Comparison of ENCODE assay signal across 28 cellular contexts in the genomic region with DNA sequence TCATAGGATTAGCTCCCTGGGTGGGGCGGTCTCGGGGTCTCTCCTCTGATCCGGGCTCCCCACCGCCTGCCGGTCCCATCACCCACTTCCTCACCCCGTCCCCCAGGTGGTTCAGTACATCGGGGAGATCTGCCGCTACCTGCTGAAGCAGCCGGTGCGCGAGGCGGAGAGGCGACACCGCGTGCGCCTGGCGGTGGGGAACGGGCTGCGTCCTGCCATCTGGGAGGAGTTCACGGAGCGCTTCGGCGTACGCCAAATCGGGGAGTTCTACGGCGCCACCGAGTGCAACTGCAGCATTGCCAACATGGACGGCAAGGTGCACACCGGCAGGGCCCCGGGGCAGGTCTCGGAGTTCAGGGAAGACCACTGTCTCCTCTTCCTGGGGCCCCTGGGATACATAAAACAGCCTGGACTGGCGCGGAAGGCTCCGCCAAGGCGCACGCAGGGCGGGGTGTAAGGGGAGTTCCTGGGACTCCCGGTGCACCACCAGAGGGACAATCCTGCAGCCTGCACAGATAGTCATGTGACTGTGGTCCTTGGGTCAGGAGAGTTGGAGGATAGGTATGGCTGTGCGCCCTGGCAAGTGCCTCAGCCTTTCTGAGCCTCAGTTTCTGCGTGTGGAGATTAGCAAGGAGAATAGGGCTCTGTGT. TPM values are rescaled to one million over a fixed set of nuclear protein-coding genes. Genes with fewer than 3 reads are reported as not detected.
DNase-seq lines count a peak whose midpoint lies in the region; ATAC-seq, FAIRE-seq and TF ChIP-seq lines count a peak whose summit lies in the region.
"Had no signal": no experiment of that assay in that cellular context is flagged by ENCODE, and none has a peak within 500 bp of the region (broad histone marks: within the 10 kb centered on the region; RNA-seq: fewer than 3 reads in every experiment).

No MANE protein-coding gene starts in this region.

- in situ Hi-C loops in K562 (cut with MboI): loop anchor here (5.0 kb wide), 1 partner anchor 360 kb away; a partner anchor contains a TSS

- peaks cover 14% of the 10 kb centered on the region for H3K4me1 Mint-ChIP-seq in activated CD4-positive, alpha-beta T cell treated with anti-CD3 and anti-CD28 coated beads, Interleukin-2, amount 10 ng/mL, durations not matched to agents 24 days and 14 days

- TF ChIP-seq POLR2A in K562 (conservative IDR thresholded peaks at IDR 0.05): no peak

- H3K9me1 ChIP-seq in K562 (ENCODE audit: control insufficient read depth, insufficient read depth, low read length): no peaks in the 10 kb centered on the region

- DNase-seq in H7 (peak; percentile 43), K562 (ENCODE audit: extremely low read depth in 1 of 4, low spot score in 3 of 4) (no peak), left kidney (ENCODE audit: low read depth, low spot score) (peak; percentile 63), NCI-H128 (lab: John Stamatoyannopoulos, UW; ENCODE audit: unreplicated experiment) (no peak), HK-2 (ENCODE audit: unreplicated experiment) (no peak)
- DNase-seq in activated CD4-positive, alpha-beta T cell treated with anti-CD3 and anti-CD28 coated beads, Interleukin-2, amount 10 ng/mL, durations not matched to agents 24 days and 14 days: no peak
- DNase-seq: activated CD4-positive, alpha-beta memory T cell treated with anti-CD3 and anti-CD28 coated beads for 36 hours; activated naive CD4-positive, alpha-beta T cell treated with anti-CD3 and anti-CD28 coated beads for 36 hours; activated T-cell treated with anti-CD3 and anti-CD28 coated beads, Interleukin-2, amount 50 U/mL, for 1 hour; CD4-positive, CD25-positive, alpha-beta regulatory T cell; effector CD8-positive, alpha-beta T cell; esophagus squamous epithelium; naive thymus-derived CD8-positive, alpha-beta T cell; NCI-H1694; NCI-H345; PC-9; SJCRH30; T-helper 17 cell had no signal

- no peak for ATAC-seq in K562
- ATAC-seq in GM21367 (IDR thresholded peaks at IDR 0.05; ENCODE audit: unreplicated experiment): no peak

- no peaks in the 10 kb centered on the region for H3K9me3 ChIP-seq in BLaER1 treated with 17β-estradiol and CSF1 and Interleukin-3, amounts not matched to agents 10 nM and 100 nM (replicated peaks in 1 of 11)
- no peaks in the 10 kb centered on the region for H3K9me3 ChIP-seq in K562 (replicated peaks; ENCODE audit: control insufficient read depth, insufficient read depth, low read depth, low read length)
- H3K9me3 ChIP-seq: esophagus squamous epithelium, gastroesophageal sphincter, SJCRH30, thoracic aorta had no signal

- H3K4me3 Mint-ChIP-seq in activated CD4-positive, alpha-beta T cell treated with anti-CD3 and anti-CD28 coated beads, Interleukin-2, amount 10 ng/mL, durations not matched to agents 24 days and 14 days: no peak overlapping the region
- H3K4me3 Mint-ChIP-seq: activated CD4-positive, alpha-beta memory T cell treated with anti-CD3 and anti-CD28 coated beads for 36 hours; activated naive CD4-positive, alpha-beta T cell treated with anti-CD3 and anti-CD28 coated beads for 36 hours; CD4-positive, CD25-positive, alpha-beta regulatory T cell; central memory CD8-positive, alpha-beta T cell had no signal

- TF ChIP-seq CTCF in K562 (IDR thresholded peaks at IDR 0.05 in 2 of 3, conservative IDR thresholded peaks at IDR 0.05 in 1 of 3; ENCODE audit: insufficient read depth in 2 of 3, low read depth in 1 of 3, low read length in 3 of 3): no peak

- H3K79me2 ChIP-seq in K562 (ENCODE audit: control insufficient read depth, insufficient read depth, low read length): no peaks in the 10 kb centered on the region

- 78% methylated on average over 29 of the region's 41 CpGs for WGBS in K562 (ENCODE audit: insufficient coverage, low coverage, missing lambda C conversion rate)

- H3K27me3 Mint-ChIP-seq in activated CD4-positive, alpha-beta T cell treated with anti-CD3 and anti-CD28 coated beads, Interleukin-2, amount 10 ng/mL, durations not matched to agents 24 days and 14 days: no peaks in the 10 kb centered on the region
- H3K27me3 Mint-ChIP-seq: activated CD4-positive, alpha-beta memory T cell treated with anti-CD3 and anti-CD28 coated beads for 36 hours; CD4-positive, CD25-positive, alpha-beta regulatory T cell; central memory CD8-positive, alpha-beta T cell; naive thymus-derived CD8-positive, alpha-beta T cell; T-helper 17 cell had no signal

- H3K27ac Mint-ChIP-seq in activated CD4-positive, alpha-beta T cell treated with anti-CD3 and anti-CD28 coated beads, Interleukin-2, amount 10 ng/mL, durations not matched to agents 24 days and 14 days: no peak overlapping the region
- H3K27ac Mint-ChIP-seq: activated CD4-positive, alpha-beta memory T cell treated with anti-CD3 and anti-CD28 coated beads for 36 hours; activated naive CD4-positive, alpha-beta T cell treated with anti-CD3 and anti-CD28 coated beads for 36 hours had no signal

- no peak for FAIRE-seq in K562 (lab: Jason Lieb, UNC)

- H3K36me3 Mint-ChIP-seq in activated CD4-positive, alpha-beta T cell treated with anti-CD3 and anti-CD28 coated beads, Interleukin-2, amount 10 ng/mL, durations not matched to agents 24 days and 14 days (ENCODE audit: low read depth): peaks cover 2% of the 10 kb centered on the region
- H3K36me3 Mint-ChIP-seq: activated CD4-positive, alpha-beta memory T cell treated with anti-CD3 and anti-CD28 coated beads for 36 hours; CD4-positive, CD25-positive, alpha-beta regulatory T cell had no signal

- peak overlapping the region in 10 of 11 experiments; percentile 25 to 89 (median 83); a peak in 16 of 22 replicates for H3K9ac ChIP-seq in BLaER1 treated with 17β-estradiol and CSF1 and Interleukin-3, amounts not matched to agents 10 nM and 100 nM
- peak overlapping the region in 1 of 2 experiments; percentile 58; a peak in 1 of 4 replicates for H3K9ac ChIP-seq in K562 (ENCODE audit: insufficient read depth in 1 of 2, low read depth in 2 of 2, low read length in 2 of 2)
- H3K9ac ChIP-seq: parathyroid adenoma had no signal

- no TSS peak for BruUV-seq in K562 (replicated peaks; lab: Mats Ljungman, UMichigan)

- H3K4me3 ChIP-seq in BLaER1 treated with 17β-estradiol and CSF1 and Interleukin-3, amounts not matched to agents 10 nM and 100 nM: no peak overlapping the region; a peak in 1 of 20 replicates
- no peak overlapping the region for H3K4me3 ChIP-seq in H7 (ENCODE audit: insufficient read depth, low read depth, low read length)
- no peak overlapping the region for H3K4me3 ChIP-seq in K562
- H3K4me3 ChIP-seq: esophagus squamous epithelium, gastroesophageal sphincter, PC-9, SJCRH30, thoracic aorta had no signal

- no peak for TF ChIP-seq RAD21 in K562 (CRISPR knock-in tag; conservative IDR thresholded peaks at IDR 0.05 in 1 of 2, IDR thresholded peaks at IDR 0.05 in 1 of 2)

- peaks cover 0 to 30% (median 0%) of the 10 kb centered on the region in 11 experiments; a peak in 3 of 22 replicates for H4K20me1 ChIP-seq in BLaER1 treated with 17β-estradiol and CSF1 and Interleukin-3, amounts not matched to agents 10 nM and 100 nM
- no peaks in the 10 kb centered on the region; the same call in 1 of the 2 replicates for H4K20me1 ChIP-seq in K562 (replicated peaks; ENCODE audit: control insufficient read depth, insufficient read depth, low read length)

- H3K36me3 ChIP-seq in BLaER1 treated with 17β-estradiol and CSF1 and Interleukin-3, amounts not matched to agents 10 nM and 100 nM: peaks cover 0 to 23% (median 12%) of the 10 kb centered on the region in 11 experiments; a peak in 20 of 22 replicates
- H3K36me3 ChIP-seq in H7 (replicated peaks; ENCODE audit: control insufficient read depth, insufficient read depth, low read length) (no peaks in the 10 kb centered on the region), K562 (ENCODE audit: control insufficient read depth, insufficient read depth, low read length) (peaks cover 5% of the 10 kb centered on the region; the same call in 1 of the 3 replicates)
- H3K36me3 ChIP-seq: SJCRH30 had no signal

- CTCF ChIA-PET in K562 (lab: Yijun Ruan, JAX; ENCODE audit: low intra/inter-chr PET ratio): no interaction called here

- peaks cover 61 to 89% (median 71%) of the 10 kb centered on the region in 10 experiments for H3K4me1 ChIP-seq in BLaER1 treated with 17β-estradiol and CSF1 and Interleukin-3, amounts not matched to agents 10 nM and 100 nM
- H3K4me1 ChIP-seq in K562 (replicated peaks in 1 of 2; ENCODE audit: control insufficient read depth in 2 of 2, insufficient read depth in 2 of 2, low read length in 2 of 2): peaks cover 6 to 37% of the 10 kb centered on the region in 2 experiments; a peak in 3 of 5 replicates
- H3K4me1 ChIP-seq: parathyroid adenoma had no signal

- no peak for TF ChIP-seq EP300 in K562 (IDR thresholded peaks at IDR 0.05; ENCODE audit: low read length)

- H3K9me3 Mint-ChIP-seq in activated CD4-positive, alpha-beta T cell treated with anti-CD3 and anti-CD28 coated beads, Interleukin-2, amount 10 ng/mL, durations not matched to agents 24 days and 14 days: no peaks in the 10 kb centered on the region
- H3K9me3 Mint-ChIP-seq: activated CD4-positive, alpha-beta memory T cell treated with anti-CD3 and anti-CD28 coated beads for 36 hours; activated naive CD4-positive, alpha-beta T cell treated with anti-CD3 and anti-CD28 coated beads for 36 hours; CD4-positive, CD25-positive, alpha-beta regulatory T cell; central memory CD8-positive, alpha-beta T cell; naive thymus-derived CD8-positive, alpha-beta T cell; stimulated activated effector memory CD8-positive, alpha-beta T cell treated with anti-CD3 and anti-CD28 coated beads, Interleukin-12 subunit alpha, Interleukin-12 subunit beta, amount 100 ng/mL, for 72 hours had no signal

- intact Hi-C loops in K562 (cut with micrococcal nuclease): no loop called here
- intact Hi-C loops in activated CD4-positive, alpha-beta T cell treated with anti-CD3 and anti-CD28 coated beads, Interleukin-2, amount 10 ng/mL, durations not matched to agents 24 days and 14 days (cut with micrococcal nuclease): loop anchor here (5.0 to 10.0 kb wide), 2 partner anchors 78 to 360 kb away; a partner anchor contains a TSS

- peak overlapping the region in 8 of 11 experiments; percentile 93 to 98 (median 97); a peak in 17 of 22 replicates for H3K27ac ChIP-seq in BLaER1 treated with 17β-estradiol and CSF1 and Interleukin-3, amounts not matched to agents 10 nM and 100 nM
- H3K27ac ChIP-seq in K562 (ENCODE audit: extremely low read depth, low read depth, low read length): no peak overlapping the region
- H3K27ac ChIP-seq: esophagus squamous epithelium, parathyroid adenoma, PC-9, SJCRH30, thoracic aorta, VCaP had no signal

- no peaks in the 10 kb centered on the region for H3K27me3 ChIP-seq in BLaER1 treated with 17β-estradiol and CSF1 and Interleukin-3, amounts not matched to agents 10 nM and 100 nM
- no peaks in the 10 kb centered on the region for H3K27me3 ChIP-seq in H7 (ENCODE audit: control insufficient read depth, insufficient read depth, low read length)
- no peaks in the 10 kb centered on the region for H3K27me3 ChIP-seq in K562 (ENCODE audit: control insufficient read depth in 2 of 2, insufficient read depth in 2 of 2, low read length in 2 of 2)
- H3K27me3 ChIP-seq: esophagus squamous epithelium, gastroesophageal sphincter, SJCRH30 had no signal

- POLR2A ChIA-PET in K562 (lab: Yijun Ruan, JAX): interaction anchor here (0.6 to 0.7 kb wide), 2 partner anchors 94 to 263 kb away, joined by 3 read pairs; no protein-coding TSS in a partner anchor

- H2AFZ ChIP-seq in K562 (ENCODE audit: low read depth, low read length): no peak overlapping the region
- H2AFZ ChIP-seq: parathyroid adenoma, PC-9 had no signal

- peak overlapping the region; percentile 84 to 98 (median 94) for H3K4me2 ChIP-seq in BLaER1 treated with 17β-estradiol and CSF1 and Interleukin-3, amounts not matched to agents 10 nM and 100 nM
- no peak overlapping the region for H3K4me2 ChIP-seq in K562 (ENCODE audit: insufficient read depth, low read length)
- H3K4me2 ChIP-seq: PC-9 had no signal

RNA-seq across cellular contexts. Expression of a gene that starts 14.2 kb away (rescaled TPM):
- 71.0 and 73.6 TPM in 2 replicates for total RNA-seq in H7 (2014; rRNA removed; shearing (Covaris generic))
- 25.8 and 59.8 TPM in 2 replicates for total RNA-seq in K562 (2011; cell fraction: chromatin; rRNA removed; ENCODE audit: low replicate concordance)
- 50.9 and 57.9 TPM in 2 replicates for total RNA-seq in K562 (2011; cell fraction: nucleolus; rRNA removed)
- 34.4 and 35.8 TPM in 2 replicates for total RNA-seq in K562 (2011; cell fraction: nucleoplasm; rRNA removed)
- total RNA-seq in K562 (2014; rRNA removed) (38.1 and 42.4 TPM in 2 replicates), K562 (2014; rRNA removed; fragmentation: Illumina TruSeq; extraction: Trizol) (5.7 and 10.9 TPM in 2 replicates), K562 (2015; rRNA removed; fragmentation: Illumina TruSeq; extraction: Trizol) (27.7 and 31.0 TPM in 2 replicates), K562 (2021) (61.1 and 65.5 TPM in 2 replicates)
- polyA plus RNA-seq in K562 (2011; rRNA removed) (21.2 and 39.4 TPM in 2 replicates), K562 (2014; fragmentation: Illumina TruSeq; extraction: Trizol) (23.7 and 27.1 TPM in 2 replicates), K562 (2014; fragmentation: Nextera tagmentation; extraction: Ambion mirVana) (1 to 10 TPM in 1 of 2 experiments, under 1 TPM in 1; 0.79 to 1.1 TPM), K562 (2014; rRNA removed) (51.7 and 52.6 TPM in 2 replicates)
- polyA plus RNA-seq in K562 (2011; cell fraction: cytosol; rRNA removed): 57.8 and 119 TPM in 2 replicates
- 39.0 and 56.0 TPM in 2 replicates for polyA plus RNA-seq in K562 (2011; cell fraction: nucleus; rRNA removed)
- polyA plus RNA-seq in K562 (2012): 40.4 and 112 TPM in 2 replicates
- 13.2 and 17.5 TPM in 2 replicates for polyA minus RNA-seq in K562 (2011; rRNA and poly(A)+ RNA removed)
- 28.4 and 35.0 TPM in 2 replicates for polyA minus RNA-seq in K562 (2011; cell fraction: cytosol; rRNA and poly(A)+ RNA removed)
- 23.0 and 27.4 TPM in 2 replicates for polyA minus RNA-seq in K562 (2011; cell fraction: nucleus; rRNA and poly(A)+ RNA removed)
- 64.8 and 73.7 TPM in 2 replicates for total RNA-seq in activated CD4-positive, alpha-beta T cell treated with anti-CD3 and anti-CD28 coated beads, Interleukin-2, amount 10 ng/mL, durations not matched to agents 24 days and 14 days

RNA-seq across cellular contexts. Expression of a gene that starts 26.9 kb away (rescaled TPM):
- total RNA-seq in H7 (2014; rRNA removed; shearing (Covaris generic)): 5.3 and 8.6 TPM in 2 replicates
- 4.5 and 13.1 TPM in 2 replicates for total RNA-seq in K562 (2011; cell fraction: chromatin; rRNA removed; ENCODE audit: low replicate concordance)
- 8.3 and 9.1 TPM in 2 replicates for total RNA-seq in K562 (2011; cell fraction: nucleolus; rRNA removed)
- 5.7 and 7.9 TPM in 2 replicates for total RNA-seq in K562 (2011; cell fraction: nucleoplasm; rRNA removed)
- total RNA-seq in K562 (2014; rRNA removed) (1.9 and 2.8 TPM in 2 replicates), K562 (2014; rRNA removed; fragmentation: Illumina TruSeq; extraction: Trizol) (0.38 and 0.44 TPM in 2 replicates), K562 (2015; rRNA removed; fragmentation: Illumina TruSeq; extraction: Trizol) (0.79 and 1.0 TPM in 2 replicates), K562 (2021) (1.6 and 2.0 TPM in 2 replicates)
- polyA plus RNA-seq in K562 (2011; rRNA removed) (1.4 and 1.7 TPM in 2 replicates), K562 (2014; fragmentation: Illumina TruSeq; extraction: Trizol) (1.1 and 1.3 TPM in 2 replicates), K562 (2014; fragmentation: Nextera tagmentation; extraction: Ambion mirVana) (under 1 TPM; 0.06 to 0.10 TPM), K562 (2014; rRNA removed) (2.0 and 3.0 TPM in 2 replicates)
- 1.8 and 3.5 TPM in 2 replicates for polyA plus RNA-seq in K562 (2011; cell fraction: cytosol; rRNA removed)
- polyA plus RNA-seq in K562 (2011; cell fraction: nucleus; rRNA removed): 7.2 and 8.8 TPM in 2 replicates
- polyA plus RNA-seq in K562 (2012): 1.8 and 4.7 TPM in 2 replicates
- polyA minus RNA-seq in K562 (2011; rRNA and poly(A)+ RNA removed): 0.81 and 0.84 TPM in 2 replicates
- polyA minus RNA-seq in K562 (2011; cell fraction: cytosol; rRNA and poly(A)+ RNA removed): 2.1 and 3.7 TPM in 2 replicates
- 1.8 and 1.9 TPM in 2 replicates for polyA minus RNA-seq in K562 (2011; cell fraction: nucleus; rRNA and poly(A)+ RNA removed)
- 1.8 and 2.5 TPM in 2 replicates for total RNA-seq in activated CD4-positive, alpha-beta T cell treated with anti-CD3 and anti-CD28 coated beads, Interleukin-2, amount 10 ng/mL, durations not matched to agents 24 days and 14 days

RNA-seq across cellular contexts. Expression of a gene that starts 36.5 kb away (rescaled TPM):
- not detected in 2 replicates for total RNA-seq in H7 (2014; rRNA removed; shearing (Covaris generic))
- not detected in 2 replicates for total RNA-seq in K562 (2011; cell fraction: chromatin; rRNA removed; ENCODE audit: low replicate concordance)
- not detected in 2 replicates for total RNA-seq in K562 (2011; cell fraction: nucleolus; rRNA removed)
- total RNA-seq in K562 (2011; cell fraction: nucleoplasm; rRNA removed): not detected in 2 replicates
- total RNA-seq in K562 (2014; rRNA removed): not detected in 2 replicates
- not detected in 2 replicates for total RNA-seq in K562 (2014; rRNA removed; fragmentation: Illumina TruSeq; extraction: Trizol)
- total RNA-seq in K562 (2015; rRNA removed; fragmentation: Illumina TruSeq; extraction: Trizol): not detected in 2 replicates
- total RNA-seq in K562 (2021): not detected in 2 replicates
- polyA plus RNA-seq in K562 (2011; rRNA removed): not detected in 2 replicates
- not detected in 2 replicates for polyA plus RNA-seq in K562 (2011; cell fraction: cytosol; rRNA removed)
- not detected in 2 replicates for polyA plus RNA-seq in K562 (2011; cell fraction: nucleus; rRNA removed)
- not detected in 2 replicates for polyA plus RNA-seq in K562 (2012)
- not detected in 2 replicates for polyA plus RNA-seq in K562 (2014; fragmentation: Illumina TruSeq; extraction: Trizol)
- polyA plus RNA-seq in K562 (2014; fragmentation: Nextera tagmentation; extraction: Ambion mirVana): not detected
- polyA plus RNA-seq in K562 (2014; rRNA removed): not detected in 2 replicates
- not detected in 2 replicates for polyA minus RNA-seq in K562 (2011; rRNA and poly(A)+ RNA removed)
- not detected in 2 replicates for polyA minus RNA-seq in K562 (2011; cell fraction: cytosol; rRNA and poly(A)+ RNA removed)
- polyA minus RNA-seq in K562 (2011; cell fraction: nucleus; rRNA and poly(A)+ RNA removed): not detected in 2 replicates
- not detected in 2 replicates for total RNA-seq in activated CD4-positive, alpha-beta T cell treated with anti-CD3 and anti-CD28 coated beads, Interleukin-2, amount 10 ng/mL, durations not matched to agents 24 days and 14 days
- total RNA-seq: activated CD4-positive, alpha-beta memory T cell treated with anti-CD3 and anti-CD28 coated beads for 36 hours; activated naive CD4-positive, alpha-beta T cell treated with anti-CD3 and anti-CD28 coated beads for 36 hours; CD4-positive, CD25-positive, alpha-beta regulatory T cell; esophagus squamous epithelium; gastroesophageal sphincter; naive thymus-derived CD8-positive, alpha-beta T cell; PC-9; SJCRH30; T-helper 17 cell; thoracic aorta had no signal
- polyA plus RNA-seq: AG04450; CD4-positive, CD25-positive, alpha-beta regulatory T cell; naive thymus-derived CD8-positive, alpha-beta T cell had no signal

RNA-seq across cellular contexts. Expression of a gene that starts 48.8 kb away (rescaled TPM):
- total RNA-seq in H7 (2014; rRNA removed; shearing (Covaris generic)): not detected in 2 replicates
- total RNA-seq in K562 (2011; cell fraction: chromatin; rRNA removed; ENCODE audit: low replicate concordance): 0.62 TPM in 1 of 2 replicates, not detected in the other
- total RNA-seq in K562 (2011; cell fraction: nucleolus; rRNA removed): 0.26 TPM in 1 of 2 replicates, not detected in the other
- 0.22 TPM in 1 of 2 replicates, not detected in the other for total RNA-seq in K562 (2011; cell fraction: nucleoplasm; rRNA removed)
- total RNA-seq in K562 (2014; rRNA removed): not detected in 2 replicates
- not detected in 2 replicates for total RNA-seq in K562 (2014; rRNA removed; fragmentation: Illumina TruSeq; extraction: Trizol)
- not detected in 2 replicates for total RNA-seq in K562 (2015; rRNA removed; fragmentation: Illumina TruSeq; extraction: Trizol)
- not detected in 2 replicates for total RNA-seq in K562 (2021)
- 0.15 and 0.35 TPM in 2 replicates for polyA plus RNA-seq in K562 (2011; rRNA removed)
- polyA plus RNA-seq in K562 (2011; cell fraction: cytosol; rRNA removed): 0.10 and 0.18 TPM in 2 replicates
- polyA plus RNA-seq in K562 (2011; cell fraction: nucleus; rRNA removed): 0.18 and 0.28 TPM in 2 replicates
- polyA plus RNA-seq in K562 (2012): 0.12 TPM in 1 of 2 replicates, not detected in the other
- polyA plus RNA-seq in K562 (2014; fragmentation: Illumina TruSeq; extraction: Trizol): not detected in 2 replicates
- under 1 TPM in 1 of 2 experiments, not detected in 1; 0.06 TPM for polyA plus RNA-seq in K562 (2014; fragmentation: Nextera tagmentation; extraction: Ambion mirVana)
- not detected in 2 replicates for polyA plus RNA-seq in K562 (2014; rRNA removed)
- not detected in 2 replicates for polyA minus RNA-seq in K562 (2011; rRNA and poly(A)+ RNA removed)
- not detected in 2 replicates for polyA minus RNA-seq in K562 (2011; cell fraction: cytosol; rRNA and poly(A)+ RNA removed)
- 0.22 and 0.27 TPM in 2 replicates for polyA minus RNA-seq in K562 (2011; cell fraction: nucleus; rRNA and poly(A)+ RNA removed)
- not detected in 2 replicates for total RNA-seq in activated CD4-positive, alpha-beta T cell treated with anti-CD3 and anti-CD28 coated beads, Interleukin-2, amount 10 ng/mL, durations not matched to agents 24 days and 14 days
- total RNA-seq: activated CD4-positive, alpha-beta memory T cell treated with anti-CD3 and anti-CD28 coated beads for 36 hours; activated naive CD4-positive, alpha-beta T cell treated with anti-CD3 and anti-CD28 coated beads for 36 hours; CD4-positive, CD25-positive, alpha-beta regulatory T cell; mesenteric fat pad; naive thymus-derived CD8-positive, alpha-beta T cell; T-helper 17 cell; thoracic aorta had no signal

RNA-seq across cellular contexts. Expression of a gene that starts 58.2 kb away (rescaled TPM):
- 49.5 and 52.0 TPM in 2 replicates for total RNA-seq in H7 (2014; rRNA removed; shearing (Covaris generic))
- 106 and 273 TPM in 2 replicates for total RNA-seq in K562 (2011; cell fraction: chromatin; rRNA removed; ENCODE audit: low replicate concordance)
- total RNA-seq in K562 (2011; cell fraction: nucleolus; rRNA removed): 296 and 314 TPM in 2 replicates
- 215 and 219 TPM in 2 replicates for total RNA-seq in K562 (2011; cell fraction: nucleoplasm; rRNA removed)
- total RNA-seq in K562 (2014; rRNA removed) (82.6 and 90.5 TPM in 2 replicates), K562 (2014; rRNA removed; fragmentation: Illumina TruSeq; extraction: Trizol) (35.5 and 50.0 TPM in 2 replicates), K562 (2015; rRNA removed; fragmentation: Illumina TruSeq; extraction: Trizol) (64.3 and 64.8 TPM in 2 replicates), K562 (2021) (119 TPM in 2 replicates)
- polyA plus RNA-seq in K562 (2011; rRNA removed) (114 and 144 TPM in 2 replicates), K562 (2014; fragmentation: Illumina TruSeq; extraction: Trizol) (84.8 and 97.0 TPM in 2 replicates), K562 (2014; fragmentation: Nextera tagmentation; extraction: Ambion mirVana) (10 to 100 TPM in 1 of 2 experiments, 1 to 10 TPM in 1; 4.9 to 18.1 TPM), K562 (2014; rRNA removed) (86.0 and 87.5 TPM in 2 replicates)
- polyA plus RNA-seq in K562 (2011; cell fraction: cytosol; rRNA removed): 128 and 182 TPM in 2 replicates
- polyA plus RNA-seq in K562 (2011; cell fraction: nucleus; rRNA removed): 207 and 344 TPM in 2 replicates
- 78.2 and 109 TPM in 2 replicates for polyA plus RNA-seq in K562 (2012)
- polyA minus RNA-seq in K562 (2011; rRNA and poly(A)+ RNA removed): 78.1 and 108 TPM in 2 replicates
- 89.7 and 127 TPM in 2 replicates for polyA minus RNA-seq in K562 (2011; cell fraction: cytosol; rRNA and poly(A)+ RNA removed)
- polyA minus RNA-seq in K562 (2011; cell fraction: nucleus; rRNA and poly(A)+ RNA removed): 32.6 and 43.8 TPM in 2 replicates
- total RNA-seq in activated CD4-positive, alpha-beta T cell treated with anti-CD3 and anti-CD28 coated beads, Interleukin-2, amount 10 ng/mL, durations not matched to agents 24 days and 14 days: 103 and 106 TPM in 2 replicates

Comparison
In these comparisons a context has a peak if more than half of its experiments do, and no peak if none do; other contexts are left out.
1. DNase-seq: peak in H7 (single experiment) and left kidney (single experiment); none in K562 (0 of 4), NCI-H128 (single experiment), activated CD4-positive, alpha-beta T cell treated with anti-CD3 and anti-CD28 coated beads, Interleukin-2, amount 10 ng/mL, durations not matched to agents 24 days and 14 days (single experiment) and HK-2 (single experiment).